In the genomic region with DNA sequence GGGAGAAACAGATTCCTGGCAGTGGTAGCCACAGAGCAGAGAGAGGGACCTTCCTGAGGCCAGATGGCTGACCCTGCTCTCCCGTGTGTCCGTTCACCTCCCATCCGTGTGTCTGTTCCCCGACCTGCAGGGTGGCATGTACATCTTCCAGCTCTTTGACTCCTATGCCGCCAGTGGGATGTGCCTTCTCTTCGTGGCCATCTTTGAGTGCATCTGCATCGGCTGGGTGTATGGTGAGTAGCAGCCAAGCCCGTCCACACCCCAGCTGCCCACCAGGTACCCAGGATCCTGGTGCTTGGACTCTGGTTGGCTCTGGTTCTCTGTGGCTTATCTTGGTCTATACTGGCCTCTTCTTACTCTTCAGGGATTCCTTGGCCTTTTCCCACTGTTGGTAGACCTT, we compare ENCODE assay signal across 1 cellular context.
TF ChIP-seq lines count a peak whose summit lies in the region.

No MANE protein-coding gene starts in this region.

TF ChIP-seq in GM23338, 12 proteins besides CTCF, POLR2A, EP300 and RAD21 (continued from another document):
- TF ChIP-seq, protein P1, sequence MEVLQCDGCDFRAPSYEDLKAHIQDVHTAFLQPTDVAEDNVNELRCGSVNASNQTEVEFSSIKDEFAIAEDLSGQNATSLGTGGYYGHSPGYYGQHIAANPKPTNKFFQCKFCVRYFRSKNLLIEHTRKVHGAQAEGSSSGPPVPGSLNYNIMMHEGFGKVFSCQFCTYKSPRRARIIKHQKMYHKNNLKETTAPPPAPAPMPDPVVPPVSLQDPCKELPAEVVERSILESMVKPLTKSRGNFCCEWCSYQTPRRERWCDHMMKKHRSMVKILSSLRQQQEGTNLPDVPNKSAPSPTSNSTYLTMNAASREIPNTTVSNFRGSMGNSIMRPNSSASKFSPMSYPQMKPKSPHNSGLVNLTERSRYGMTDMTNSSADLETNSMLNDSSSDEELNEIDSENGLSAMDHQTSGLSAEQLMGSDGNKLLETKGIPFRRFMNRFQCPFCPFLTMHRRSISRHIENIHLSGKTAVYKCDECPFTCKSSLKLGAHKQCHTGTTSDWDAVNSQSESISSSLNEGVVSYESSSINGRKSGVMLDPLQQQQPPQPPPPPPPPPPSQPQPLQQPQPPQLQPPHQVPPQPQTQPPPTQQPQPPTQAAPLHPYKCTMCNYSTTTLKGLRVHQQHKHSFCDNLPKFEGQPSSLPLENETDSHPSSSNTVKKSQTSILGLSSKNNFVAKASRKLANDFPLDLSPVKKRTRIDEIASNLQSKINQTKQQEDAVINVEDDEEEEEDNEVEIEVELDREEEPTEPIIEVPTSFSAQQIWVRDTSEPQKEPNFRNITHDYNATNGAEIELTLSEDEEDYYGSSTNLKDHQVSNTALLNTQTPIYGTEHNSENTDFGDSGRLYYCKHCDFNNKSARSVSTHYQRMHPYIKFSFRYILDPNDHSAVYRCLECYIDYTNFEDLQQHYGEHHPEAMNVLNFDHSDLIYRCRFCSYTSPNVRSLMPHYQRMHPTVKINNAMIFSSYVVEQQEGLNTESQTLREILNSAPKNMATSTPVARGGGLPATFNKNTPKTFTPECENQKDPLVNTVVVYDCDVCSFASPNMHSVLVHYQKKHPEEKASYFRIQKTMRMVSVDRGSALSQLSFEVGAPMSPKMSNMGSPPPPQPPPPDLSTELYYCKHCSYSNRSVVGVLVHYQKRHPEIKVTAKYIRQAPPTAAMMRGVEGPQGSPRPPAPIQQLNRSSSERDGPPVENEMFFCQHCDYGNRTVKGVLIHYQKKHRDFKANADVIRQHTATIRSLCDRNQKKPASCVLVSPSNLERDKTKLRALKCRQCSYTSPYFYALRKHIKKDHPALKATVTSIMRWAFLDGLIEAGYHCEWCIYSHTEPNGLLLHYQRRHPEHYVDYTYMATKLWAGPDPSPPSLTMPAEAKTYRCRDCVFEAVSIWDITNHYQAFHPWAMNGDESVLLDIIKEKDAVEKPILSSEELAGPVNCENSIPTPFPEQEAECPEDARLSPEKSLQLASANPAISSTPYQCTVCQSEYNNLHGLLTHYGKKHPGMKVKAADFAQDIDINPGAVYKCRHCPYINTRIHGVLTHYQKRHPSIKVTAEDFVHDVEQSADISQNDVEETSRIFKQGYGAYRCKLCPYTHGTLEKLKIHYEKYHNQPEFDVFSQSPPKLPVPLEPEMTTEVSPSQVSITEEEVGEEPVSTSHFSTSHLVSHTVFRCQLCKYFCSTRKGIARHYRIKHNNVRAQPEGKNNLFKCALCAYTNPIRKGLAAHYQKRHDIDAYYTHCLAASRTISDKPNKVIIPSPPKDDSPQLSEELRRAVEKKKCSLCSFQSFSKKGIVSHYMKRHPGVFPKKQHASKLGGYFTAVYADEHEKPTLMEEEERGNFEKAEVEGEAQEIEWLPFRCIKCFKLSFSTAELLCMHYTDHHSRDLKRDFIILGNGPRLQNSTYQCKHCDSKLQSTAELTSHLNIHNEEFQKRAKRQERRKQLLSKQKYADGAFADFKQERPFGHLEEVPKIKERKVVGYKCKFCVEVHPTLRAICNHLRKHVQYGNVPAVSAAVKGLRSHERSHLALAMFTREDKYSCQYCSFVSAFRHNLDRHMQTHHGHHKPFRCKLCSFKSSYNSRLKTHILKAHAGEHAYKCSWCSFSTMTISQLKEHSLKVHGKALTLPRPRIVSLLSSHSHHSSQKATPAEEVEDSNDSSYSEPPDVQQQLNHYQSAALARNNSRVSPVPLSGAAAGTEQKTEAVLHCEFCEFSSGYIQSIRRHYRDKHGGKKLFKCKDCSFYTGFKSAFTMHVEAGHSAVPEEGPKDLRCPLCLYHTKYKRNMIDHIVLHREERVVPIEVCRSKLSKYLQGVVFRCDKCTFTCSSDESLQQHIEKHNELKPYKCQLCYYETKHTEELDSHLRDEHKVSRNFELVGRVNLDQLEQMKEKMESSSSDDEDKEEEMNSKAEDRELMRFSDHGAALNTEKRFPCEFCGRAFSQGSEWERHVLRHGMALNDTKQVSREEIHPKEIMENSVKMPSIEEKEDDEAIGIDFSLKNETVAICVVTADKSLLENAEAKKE (CRISPR knock-in tag; IDR thresholded peaks at IDR 0.05) = no peak
- no peak for TF ChIP-seq EZH2 (IDR thresholded peaks at IDR 0.05; ENCODE audit: low read depth, unreplicated experiment)
- TF ChIP-seq, protein P2, sequence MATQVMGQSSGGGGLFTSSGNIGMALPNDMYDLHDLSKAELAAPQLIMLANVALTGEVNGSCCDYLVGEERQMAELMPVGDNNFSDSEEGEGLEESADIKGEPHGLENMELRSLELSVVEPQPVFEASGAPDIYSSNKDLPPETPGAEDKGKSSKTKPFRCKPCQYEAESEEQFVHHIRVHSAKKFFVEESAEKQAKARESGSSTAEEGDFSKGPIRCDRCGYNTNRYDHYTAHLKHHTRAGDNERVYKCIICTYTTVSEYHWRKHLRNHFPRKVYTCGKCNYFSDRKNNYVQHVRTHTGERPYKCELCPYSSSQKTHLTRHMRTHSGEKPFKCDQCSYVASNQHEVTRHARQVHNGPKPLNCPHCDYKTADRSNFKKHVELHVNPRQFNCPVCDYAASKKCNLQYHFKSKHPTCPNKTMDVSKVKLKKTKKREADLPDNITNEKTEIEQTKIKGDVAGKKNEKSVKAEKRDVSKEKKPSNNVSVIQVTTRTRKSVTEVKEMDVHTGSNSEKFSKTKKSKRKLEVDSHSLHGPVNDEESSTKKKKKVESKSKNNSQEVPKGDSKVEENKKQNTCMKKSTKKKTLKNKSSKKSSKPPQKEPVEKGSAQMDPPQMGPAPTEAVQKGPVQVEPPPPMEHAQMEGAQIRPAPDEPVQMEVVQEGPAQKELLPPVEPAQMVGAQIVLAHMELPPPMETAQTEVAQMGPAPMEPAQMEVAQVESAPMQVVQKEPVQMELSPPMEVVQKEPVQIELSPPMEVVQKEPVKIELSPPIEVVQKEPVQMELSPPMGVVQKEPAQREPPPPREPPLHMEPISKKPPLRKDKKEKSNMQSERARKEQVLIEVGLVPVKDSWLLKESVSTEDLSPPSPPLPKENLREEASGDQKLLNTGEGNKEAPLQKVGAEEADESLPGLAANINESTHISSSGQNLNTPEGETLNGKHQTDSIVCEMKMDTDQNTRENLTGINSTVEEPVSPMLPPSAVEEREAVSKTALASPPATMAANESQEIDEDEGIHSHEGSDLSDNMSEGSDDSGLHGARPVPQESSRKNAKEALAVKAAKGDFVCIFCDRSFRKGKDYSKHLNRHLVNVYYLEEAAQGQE (IDR thresholded peaks at IDR 0.05; ENCODE audit: unreplicated experiment) = no peak
- no peak for TF ChIP-seq JUNB (IDR thresholded peaks at IDR 0.05; ENCODE audit: unreplicated experiment)
- no peak for TF ChIP-seq EZH2phosphoT487 (IDR thresholded peaks at IDR 0.05; ENCODE audit: unreplicated experiment)
- TF ChIP-seq CREB1 (CRISPR knock-in tag; IDR thresholded peaks at IDR 0.05; ENCODE audit: low read depth) = no peak
- no peak for TF ChIP-seq NANOG (IDR thresholded peaks at IDR 0.05; ENCODE audit: borderline replicate concordance)
- no peak for TF ChIP-seq POLR2AphosphoS5 (IDR thresholded peaks at IDR 0.05; ENCODE audit: low read depth)
